30 cellular contexts compared by ENCODE assay signal in genomic region chr14:91731018-91731417, GRCh38. TPM values are rescaled to one million over a fixed set of nuclear protein-coding genes. Genes with fewer than 3 reads are reported as not detected.
"Had no signal": no experiment of that assay in that cellular context is flagged by ENCODE, and none has a peak within 500 bp of the region (broad histone marks: within the 10 kb centered on the region; RNA-seq: fewer than 3 reads in every experiment).

No MANE protein-coding gene starts in this region.

- H3K36me3 ChIP-seq: ascending aorta, brain microvascular endothelial cell, esophagus squamous epithelium had no signal

- H3K9me3 ChIP-seq: ascending aorta, esophagus squamous epithelium had no signal

- H3K4me1 ChIP-seq: ascending aorta had no signal

- H3K4me3 ChIP-seq: ascending aorta, esophagus squamous epithelium had no signal

- DNase-seq: activated CD4-positive, alpha-beta memory T cell treated with anti-CD3 and anti-CD28 coated beads, Interleukin-2, amount 10 ng/mL, durations not matched to agents 7 days and 5 days; activated CD4-positive, alpha-beta T cell treated with anti-CD3 and anti-CD28 coated beads for 1 hour; activated CD4-positive, alpha-beta T cell treated with anti-CD3 and anti-CD28 coated beads for 4 hours; activated CD4-positive, alpha-beta T cell treated with anti-CD3 and anti-CD28 coated beads, Interleukin-2, amount 10 ng/mL, durations not matched to agents 7 days and 5 days; activated CD4-positive, alpha-beta T cell treated with anti-CD3 and anti-CD28 coated beads, Interleukin-2, amount 50 U/mL, for 4 hours; activated CD8-positive, alpha-beta memory T cell treated with anti-CD3 and anti-CD28 coated beads, Interleukin-2, amount 50 U/mL, for 48 hours; activated gamma-delta T cell; activated naive CD4-positive, alpha-beta T cell; activated naive CD4-positive, alpha-beta T cell treated with anti-CD3 and anti-CD28 coated beads, Interleukin-2, amount 10 ng/mL, durations not matched to agents 7 days and 5 days; activated naive CD8-positive, alpha-beta T cell treated with anti-CD3 and anti-CD28 coated beads, Interleukin-2, amount 10 ng/mL, durations not matched to agents 7 days and 5 days; activated T-cell treated with anti-CD3 and anti-CD28 coated beads for 4 hours; activated T-cell treated with anti-CD3 and anti-CD28 coated beads, Interleukin-2, amount 50 U/mL, for 24 hours; activated T-cell treated with anti-CD3 and anti-CD28 coated beads, Interleukin-2, amount 50 U/mL, for 72 hours; brain microvascular endothelial cell; caudate nucleus; cortex of kidney; dermis blood vessel endothelial cell; effector CD4-positive, alpha-beta T cell; effector memory CD8-positive, alpha-beta T cell; esophagus squamous epithelium; foreskin melanocyte; head of caudate nucleus; T-helper 2 cell had no signal

- ATAC-seq: activated naive CD4-positive, alpha-beta T cell treated with anti-CD3 and anti-CD28 coated beads, Interleukin-2, amount 50 U/mL, for 72 hours; activated T-cell treated with anti-CD3 and anti-CD28 coated beads, Interleukin-2, amount 50 U/mL, for 72 hours; effector memory CD8-positive, alpha-beta T cell; WTC11 had no signal

- H3K27ac ChIP-seq: ascending aorta, brain microvascular endothelial cell, epithelial cell of prostate, esophagus squamous epithelium, VCaP had no signal

- H3K27me3 ChIP-seq: ascending aorta, brain microvascular endothelial cell, esophagus squamous epithelium had no signal

- FAIRE-seq: colon had no signal

RNA-seq across cellular contexts. Expression of gene CATSPERB, which starts 0.9 kb away (rescaled TPM):
- total RNA-seq: fibroblast of lung had no signal
